19 cellular contexts compared by ENCODE assay signal in the genomic region with DNA sequence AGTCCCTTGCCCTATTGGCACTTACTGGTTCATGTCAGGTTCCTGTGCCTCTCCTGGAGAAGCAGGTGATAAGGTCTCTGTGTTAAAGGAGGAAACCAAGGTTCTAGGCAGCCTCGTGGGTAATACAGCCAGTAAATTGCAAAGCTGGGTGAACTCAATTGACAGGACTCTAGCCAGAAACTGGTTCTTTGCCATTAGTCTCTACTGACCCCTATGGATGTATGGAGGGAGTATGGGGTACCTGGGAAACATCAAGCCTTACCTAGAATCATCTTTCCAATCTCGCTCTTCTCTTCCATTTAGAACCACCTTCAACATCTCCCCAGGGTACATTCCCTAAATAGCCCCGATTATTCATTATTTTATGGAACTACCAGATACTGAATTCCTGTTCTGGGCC.
"Had no signal": no experiment of that assay in that cellular context is flagged by ENCODE, and none has a peak within 500 bp of the region (broad histone marks: within the 10 kb centered on the region; RNA-seq: fewer than 3 reads in every experiment).

No MANE protein-coding gene starts in this region.

- H3K9me3 ChIP-seq: breast epithelium, gastroesophageal sphincter, suprapubic skin, upper lobe of left lung had no signal

- FAIRE-seq: endothelial cell of umbilical vein had no signal

- H3K9me3 Mint-ChIP-seq: activated CD8-positive, alpha-beta T cell treated with anti-CD3 and anti-CD28 coated beads for 36 hours; nephron had no signal

- DNase-seq: activated CD4-positive, alpha-beta T cell treated with anti-CD3 and anti-CD28 coated beads for 4 hours; activated CD8-positive, alpha-beta memory T cell treated with anti-CD3 and anti-CD28 coated beads, Interleukin-2, amount 50 U/mL, for 48 hours; activated CD8-positive, alpha-beta T cell treated with anti-CD3 and anti-CD28 coated beads for 36 hours; activated naive CD4-positive, alpha-beta T cell; aorta; kidney glomerular epithelial cell; stimulated activated CD4-positive, alpha-beta T cell treated with anti-CD3 and anti-CD28 coated beads, Interleukin-2, amount 100 ng/mL, for 48 hours; stimulated activated naive CD8-positive, alpha-beta T cell treated with anti-CD3 and anti-CD28 coated beads, Interleukin-15, Interleukin-2, amounts not matched to agents 100 U/mL and 50 U/mL, for 24 hours; T-cell; T1000; upper lobe of left lung had no signal

- H3K27ac ChIP-seq: breast epithelium, gastroesophageal sphincter, suprapubic skin, upper lobe of left lung, VCaP had no signal

- H3K27me3 ChIP-seq: breast epithelium, gastroesophageal sphincter, suprapubic skin, upper lobe of left lung had no signal

- H3K27ac Mint-ChIP-seq: activated CD8-positive, alpha-beta T cell treated with anti-CD3 and anti-CD28 coated beads for 36 hours; activated T-helper 1 cell treated with anti-CD3 and anti-CD28 coated beads, Interleukin-12 subunit alpha, Interleukin-12 subunit beta, Interleukin-2, Interleukin-4 antibody, amounts not matched to agents 30 ng/mL and 10 ng/mL and 1 ng/mL, durations not matched to agents 14 hours and 24 hours and 36 hours; nephron; T-cell had no signal

- H3K27me3 Mint-ChIP-seq: activated CD8-positive, alpha-beta T cell treated with anti-CD3 and anti-CD28 coated beads for 36 hours; T-cell had no signal

- H3K4me1 Mint-ChIP-seq: T-cell had no signal

- H3K4me3 Mint-ChIP-seq: activated CD8-positive, alpha-beta T cell treated with anti-CD3 and anti-CD28 coated beads for 36 hours; activated T-helper 1 cell treated with anti-CD3 and anti-CD28 coated beads, Interleukin-12 subunit alpha, Interleukin-12 subunit beta, Interleukin-2, Interleukin-4 antibody, amounts not matched to agents 30 ng/mL and 10 ng/mL and 1 ng/mL, durations not matched to agents 14 hours and 24 hours and 36 hours; nephron; T-cell had no signal

- H3K36me3 ChIP-seq: breast epithelium, gastroesophageal sphincter, suprapubic skin, upper lobe of left lung had no signal

- H3K4me1 ChIP-seq: breast epithelium, gastroesophageal sphincter, suprapubic skin, upper lobe of left lung had no signal

- H3K36me3 Mint-ChIP-seq: T-cell had no signal

- ATAC-seq: activated CD8-positive, alpha-beta T cell treated with anti-CD3 and anti-CD28 coated beads for 36 hours; gastroesophageal sphincter; stimulated activated naive CD8-positive, alpha-beta T cell treated with anti-CD3 and anti-CD28 coated beads, Interleukin-15, Interleukin-2, amounts not matched to agents 100 U/mL and 50 U/mL, for 24 hours; T-cell had no signal

- H3K4me3 ChIP-seq: breast epithelium, gastroesophageal sphincter, lung, suprapubic skin, upper lobe of left lung had no signal
